In the genomic region with DNA sequence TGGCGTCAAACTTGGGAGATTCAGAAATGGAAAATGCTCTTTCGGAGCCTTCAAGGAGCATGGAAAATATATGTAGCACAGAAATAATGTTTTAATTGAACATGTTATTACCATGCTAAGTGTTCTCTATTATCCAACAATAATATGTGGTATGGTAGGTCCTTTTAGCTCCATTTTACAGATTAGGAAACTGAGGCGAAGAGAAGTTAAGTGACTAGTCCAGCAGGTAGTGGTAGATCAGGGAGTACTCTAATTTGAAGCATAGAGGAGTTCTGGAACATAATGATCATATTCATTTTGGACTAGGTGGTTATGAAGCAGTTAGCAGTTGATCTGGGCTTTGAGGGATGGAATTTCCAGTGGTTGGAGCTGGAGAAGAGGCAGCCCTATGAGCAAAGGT, we compare ENCODE assay signal across 8 cellular contexts. TPM values are rescaled to one million over a fixed set of nuclear protein-coding genes. Genes with fewer than 3 reads are reported as not detected.
DNase-seq lines count a peak whose midpoint lies in the region; ATAC-seq and TF ChIP-seq lines count a peak whose summit lies in the region.
"Had no signal": no experiment of that assay in that cellular context is flagged by ENCODE, and none has a peak within 500 bp of the region (broad histone marks: within the 10 kb centered on the region; RNA-seq: fewer than 3 reads in every experiment).

No MANE protein-coding gene starts in this region.

- H3K27ac Mint-ChIP-seq in GM23338 (no peak overlapping the region), T-cell (peak overlapping the region; percentile 84 to 85)

- peaks cover 6% of the 10 kb centered on the region; the same call in 2 of the 3 replicates for H3K36me3 Mint-ChIP-seq in GM23338 (ENCODE audit: low read depth)
- no peaks in the 10 kb centered on the region for H3K36me3 Mint-ChIP-seq in T-cell

- no peaks in the 10 kb centered on the region for H3K36me3 ChIP-seq in GM23338 (ENCODE audit: insufficient read depth)
- no peaks in the 10 kb centered on the region for H3K36me3 ChIP-seq in skeletal muscle tissue (ENCODE audit: control insufficient read depth in 3 of 3, insufficient read depth in 3 of 3, low read length in 3 of 3)

- no peaks in the 10 kb centered on the region; the same call in 2 of the 3 replicates for H3K9me3 Mint-ChIP-seq in GM23338
- H3K9me3 Mint-ChIP-seq in T-cell = no peaks in the 10 kb centered on the region

- H3K4me1 Mint-ChIP-seq in GM23338 = peaks cover 74% of the 10 kb centered on the region
- H3K4me1 Mint-ChIP-seq in T-cell = peaks cover 64 to 79% (median 68%) of the 10 kb centered on the region in 3 donors

- no peaks in the 10 kb centered on the region for H3K27me3 ChIP-seq in GM23338 (ENCODE audit: insufficient read depth)
- no peaks in the 10 kb centered on the region for H3K27me3 ChIP-seq in skeletal muscle tissue (ENCODE audit: control insufficient read depth in 3 of 3, insufficient read depth in 3 of 3, low read length in 3 of 3)

- ATAC-seq in GM23338 (no peak), T-cell (replicated peaks in 1 of 4) (no peak)

- DNase-seq in GM23338 (ENCODE audit: low spot score) (no peak), T-cell (no peak), fibroblast of villous mesenchyme (ENCODE audit: low read depth) (no peak), NCI-H2081 treated with DMSO at 0.1 percent for 48 hours (lab: John Stamatoyannopoulos, UW) (no peak), kidney glomerular epithelial cell (lab: John Stamatoyannopoulos, UW) (no peak), iPS-NIHi7 (ENCODE audit: extremely low spot score) (no peak)
- DNase-seq: occipital lobe had no signal

- peak overlapping the region; percentile 86 for H3K4me3 Mint-ChIP-seq in GM23338
- peak overlapping the region; percentile 87 to 94 (median 93) for H3K4me3 Mint-ChIP-seq in T-cell

- H3K9me2 ChIP-seq in GM23338 (ENCODE audit: insufficient read depth) = no peaks in the 10 kb centered on the region

- H3K79me2 ChIP-seq in GM23338 (replicated peaks; ENCODE audit: insufficient read depth) = peaks cover 57% of the 10 kb centered on the region

- no peaks in the 10 kb centered on the region for H3F3A ChIP-seq in GM23338 (replicated peaks; ENCODE audit: low read depth)

- peak overlapping the region; percentile 82 for H3K4me2 ChIP-seq in GM23338

- no peak overlapping the region for H2AFZ ChIP-seq in GM23338

- CTCF ChIA-PET in T-cell (lab: Charles Lee) = interaction anchor here in 1 of 2 donors (0.6 kb wide), 1 partner anchor 101 kb away, joined by 3 read pairs; no protein-coding TSS in a partner anchor

- no peak overlapping the region for H3K9ac ChIP-seq in skeletal muscle tissue (ENCODE audit: low read depth in 1 of 3, low read length in 3 of 3)

- H3K4me3 ChIP-seq in GM23338 (peak overlapping the region; percentile 72), fibroblast of villous mesenchyme (ENCODE audit: low read depth, low read length) (peak overlapping the region; percentile 95), skeletal muscle tissue (ENCODE audit: low read length in 3 of 3) (peak overlapping the region; percentile 89 to 98 (median 91))

- no peak overlapping the region for H3K27ac ChIP-seq in GM23338 (ENCODE audit: low read depth)
- H3K27ac ChIP-seq in skeletal muscle tissue (ENCODE audit: low read depth, low read length) = no peak overlapping the region

- H3K27me3 Mint-ChIP-seq in GM23338 (ENCODE audit: insufficient read depth, low read depth, poor library complexity) (peaks cover 2% of the 10 kb centered on the region), T-cell (no peaks in the 10 kb centered on the region)

- H4K20me1 ChIP-seq in GM23338 (replicated peaks; ENCODE audit: insufficient read depth) = no peaks in the 10 kb centered on the region

- POLR2A ChIA-PET in T-cell (lab: Charles Lee) = no interaction called here

- TF ChIP-seq CTCF in GM23338 (conservative IDR thresholded peaks at IDR 0.05; ENCODE audit: low read depth in 2 of 2) (no peak), fibroblast of villous mesenchyme (IDR thresholded peaks at IDR 0.05; ENCODE audit: insufficient read depth, low read depth, low read length) (no peak)

- H3K9me3 ChIP-seq in skeletal muscle tissue (ENCODE audit: control insufficient read depth in 3 of 3, low read length in 3 of 3) = no peaks in the 10 kb centered on the region

- H3K4me1 ChIP-seq in GM23338 (ENCODE audit: insufficient read depth) (peaks cover 44% of the 10 kb centered on the region), skeletal muscle tissue (ENCODE audit: control insufficient read depth in 3 of 3, insufficient read depth in 3 of 3, low read length in 3 of 3) (peaks cover 5 to 23% (median 6%) of the 10 kb centered on the region in 3 donors)

TF ChIP-seq in GM23338, 12 proteins besides CTCF, POLR2A, EP300 and RAD21 (continues in another document):
- TF ChIP-seq, protein P1, sequence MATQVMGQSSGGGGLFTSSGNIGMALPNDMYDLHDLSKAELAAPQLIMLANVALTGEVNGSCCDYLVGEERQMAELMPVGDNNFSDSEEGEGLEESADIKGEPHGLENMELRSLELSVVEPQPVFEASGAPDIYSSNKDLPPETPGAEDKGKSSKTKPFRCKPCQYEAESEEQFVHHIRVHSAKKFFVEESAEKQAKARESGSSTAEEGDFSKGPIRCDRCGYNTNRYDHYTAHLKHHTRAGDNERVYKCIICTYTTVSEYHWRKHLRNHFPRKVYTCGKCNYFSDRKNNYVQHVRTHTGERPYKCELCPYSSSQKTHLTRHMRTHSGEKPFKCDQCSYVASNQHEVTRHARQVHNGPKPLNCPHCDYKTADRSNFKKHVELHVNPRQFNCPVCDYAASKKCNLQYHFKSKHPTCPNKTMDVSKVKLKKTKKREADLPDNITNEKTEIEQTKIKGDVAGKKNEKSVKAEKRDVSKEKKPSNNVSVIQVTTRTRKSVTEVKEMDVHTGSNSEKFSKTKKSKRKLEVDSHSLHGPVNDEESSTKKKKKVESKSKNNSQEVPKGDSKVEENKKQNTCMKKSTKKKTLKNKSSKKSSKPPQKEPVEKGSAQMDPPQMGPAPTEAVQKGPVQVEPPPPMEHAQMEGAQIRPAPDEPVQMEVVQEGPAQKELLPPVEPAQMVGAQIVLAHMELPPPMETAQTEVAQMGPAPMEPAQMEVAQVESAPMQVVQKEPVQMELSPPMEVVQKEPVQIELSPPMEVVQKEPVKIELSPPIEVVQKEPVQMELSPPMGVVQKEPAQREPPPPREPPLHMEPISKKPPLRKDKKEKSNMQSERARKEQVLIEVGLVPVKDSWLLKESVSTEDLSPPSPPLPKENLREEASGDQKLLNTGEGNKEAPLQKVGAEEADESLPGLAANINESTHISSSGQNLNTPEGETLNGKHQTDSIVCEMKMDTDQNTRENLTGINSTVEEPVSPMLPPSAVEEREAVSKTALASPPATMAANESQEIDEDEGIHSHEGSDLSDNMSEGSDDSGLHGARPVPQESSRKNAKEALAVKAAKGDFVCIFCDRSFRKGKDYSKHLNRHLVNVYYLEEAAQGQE (IDR thresholded peaks at IDR 0.05; ENCODE audit: unreplicated experiment) = no peak
- no peak for TF ChIP-seq STAT1 (IDR thresholded peaks at IDR 0.05; ENCODE audit: unreplicated experiment)
- no peak for TF ChIP-seq ZNF114 (CRISPR knock-in tag; IDR thresholded peaks at IDR 0.05)
- no peak for TF ChIP-seq CREB1 (CRISPR knock-in tag; IDR thresholded peaks at IDR 0.05; ENCODE audit: low read depth)
- TF ChIP-seq EZH2 (IDR thresholded peaks at IDR 0.05; ENCODE audit: low read depth, unreplicated experiment) = no peak
- no peak for TF ChIP-seq NANOG (IDR thresholded peaks at IDR 0.05; ENCODE audit: borderline replicate concordance)
- TF ChIP-seq ZNF331 (CRISPR knock-in tag; IDR thresholded peaks at IDR 0.05; ENCODE audit: low read depth) = no peak
- TF ChIP-seq POLR2AphosphoS5 (IDR thresholded peaks at IDR 0.05; ENCODE audit: low read depth) = no peak
- TF ChIP-seq EZH2phosphoT487 (IDR thresholded peaks at IDR 0.05; ENCODE audit: unreplicated experiment) = no peak

RNA-seq across cellular contexts. Expression of a gene that starts 1.1 kb away (rescaled TPM):
- 9.2 and 16.1 TPM in 2 replicates for total RNA-seq in GM23338 (2014; rRNA removed; shearing (Covaris generic))
- polyA plus RNA-seq in GM23338 (2016; fragmentation: Nextera tagmentation; extraction: Ambion mirVana) = 144 and 146 TPM in 2 replicates
- 10 to 100 TPM; 11.1 to 45.3 (median 18.8) TPM for total RNA-seq in T-cell
- 4.3 and 7.1 TPM in 2 replicates for total RNA-seq in fibroblast of villous mesenchyme
- 5.2 TPM for total RNA-seq in skeletal muscle tissue
